Comparison of ENCODE assay signal across 9 cellular contexts in genomic region chr20:38874460-38875169, GRCh38. TPM values are rescaled to one million over a fixed set of nuclear protein-coding genes. Genes with fewer than 3 reads are reported as not detected.
DNase-seq lines count a peak whose midpoint lies in the region; ATAC-seq, FAIRE-seq and TF ChIP-seq lines count a peak whose summit lies in the region.
"Had no signal": no experiment of that assay in that cellular context is flagged by ENCODE, and none has a peak within 500 bp of the region (broad histone marks: within the 10 kb centered on the region; RNA-seq: fewer than 3 reads in every experiment).

No MANE protein-coding gene starts in this region.

- WGBS in HUES64 = 96% methylated on average over 4 of the region's 4 CpGs

- peak overlapping the region; percentile 99 for H3K27ac Mint-ChIP-seq in activated naive CD8-positive, alpha-beta T cell

- no peak for FAIRE-seq in frontal cortex (lab: Jason Lieb, UNC)

- H3K4me3 ChIP-seq in DOHH2 (ENCODE audit: low read length) (peak overlapping the region; percentile 63), HUES64 (ENCODE audit: low read length) (no peak overlapping the region)

- H3K9me2 ChIP-seq in DOHH2 (replicated peaks; ENCODE audit: control insufficient read depth, low read length) = no peaks in the 10 kb centered on the region

- peaks cover 97% of the 10 kb centered on the region for H3K4me1 ChIP-seq in DOHH2 (ENCODE audit: control insufficient read depth, low read length)
- peaks cover 20% of the 10 kb centered on the region; the same call in 1 of the 2 replicates for H3K4me1 ChIP-seq in HUES64 (ENCODE audit: insufficient read depth, low read length)

- no peaks in the 10 kb centered on the region for H3K9me3 Mint-ChIP-seq in activated naive CD8-positive, alpha-beta T cell (ENCODE audit: low read depth)

- H3K9ac ChIP-seq in HUES64 (ENCODE audit: low read depth, low read length) = 0 out of 2 replicates have a peak overlapping the region, but pooled peaks have one; percentile 14

- peak overlapping the region; percentile 84 for H3K4me2 ChIP-seq in DOHH2 (ENCODE audit: low read length)

- no peaks in the 10 kb centered on the region for H3K27me3 Mint-ChIP-seq in activated naive CD8-positive, alpha-beta T cell

- H3K36me3 ChIP-seq in DOHH2 (ENCODE audit: control insufficient read depth, low read length) (peaks cover 26% of the 10 kb centered on the region), HUES64 (ENCODE audit: insufficient read depth, low read length) (no peaks in the 10 kb centered on the region)

- TF ChIP-seq CTCF in DOHH2 (IDR thresholded peaks at IDR 0.05; ENCODE audit: low read depth, low read length, poor library complexity, severe bottlenecking) = no peak

- ATAC-seq in HG02870 (IDR thresholded peaks at IDR 0.05; ENCODE audit: unreplicated experiment) = no peak
- no peak for ATAC-seq in esophagus mucosa
- ATAC-seq in GM18511 (IDR thresholded peaks at IDR 0.05; ENCODE audit: unreplicated experiment) = no peak

- H3F3A ChIP-seq in DOHH2 (ENCODE audit: control insufficient read depth, insufficient read depth) = peaks cover 67% of the 10 kb centered on the region

- H3K4me3 Mint-ChIP-seq in activated naive CD8-positive, alpha-beta T cell = peak overlapping the region; percentile 80

- peaks cover 85% of the 10 kb centered on the region for H3K4me1 Mint-ChIP-seq in activated naive CD8-positive, alpha-beta T cell (ENCODE audit: low read depth)

- H3K27ac ChIP-seq in DOHH2 (ENCODE audit: low read depth, low read length) (peak overlapping the region; percentile 98), HUES64 (ENCODE audit: low read depth, low read length) (no peak overlapping the region)

- H3K27me3 ChIP-seq in DOHH2 (ENCODE audit: control insufficient read depth, low read length) (no peaks in the 10 kb centered on the region), HUES64 (ENCODE audit: insufficient read depth, low read length) (peaks cover 4% of the 10 kb centered on the region; the same call in 1 of the 2 replicates)

- no peaks in the 10 kb centered on the region for H4K20me1 ChIP-seq in DOHH2 (ENCODE audit: control insufficient read depth, insufficient read depth, low read depth, low read length)

- H3K79me2 ChIP-seq in DOHH2 (ENCODE audit: control insufficient read depth, low read length) = peaks cover 70% of the 10 kb centered on the region

- DNase-seq in mesenteric fat pad (ENCODE audit: low spot score) = peak; percentile 24
- no peak for DNase-seq in frontal cortex (ENCODE audit: low spot score in 2 of 2)
- DNase-seq: DMS79 had no signal

- no peaks in the 10 kb centered on the region for H3K9me3 ChIP-seq in DOHH2 (ENCODE audit: control insufficient read depth, insufficient read depth, low read length)
- no peaks in the 10 kb centered on the region for H3K9me3 ChIP-seq in HUES64 (ENCODE audit: insufficient read depth, low read depth, low read length)

- peaks cover 8% of the 10 kb centered on the region for H3K36me3 Mint-ChIP-seq in activated naive CD8-positive, alpha-beta T cell

RNA-seq across cellular contexts. Expression of gene FAM83D, which starts 51.6 kb away (rescaled TPM):
- 39.7 TPM for polyA plus RNA-seq in HUES64 (2013, experiment 1 of 2)
- polyA plus RNA-seq in HUES64 (2013, experiment 2 of 2) = 44.8 TPM
- total RNA-seq in mesenteric fat pad (0.71 TPM), frontal cortex (2.4 TPM), esophagus mucosa (67.0 TPM)

Comparison
In these comparisons a context has a peak if more than half of its experiments do, and no peak if none do; other contexts are left out.
1. RNA of gene FAM83D, which starts 51.6 kb away (total RNA-seq): 67.0 TPM in esophagus mucosa (single experiment); 2.4 TPM in frontal cortex (single experiment) and 0.71 TPM in mesenteric fat pad (single experiment); every median in the first group is over 10 times any median in the second.